Comparison of ENCODE assay signal across 8 cellular contexts in genomic region chr5:109691248-109691574, GRCh38. TPM values are rescaled to one million over a fixed set of nuclear protein-coding genes. Genes with fewer than 3 reads are reported as not detected.
DNase-seq lines count a peak whose midpoint lies in the region; ATAC-seq, FAIRE-seq and TF ChIP-seq lines count a peak whose summit lies in the region.

No MANE protein-coding gene starts in this region.

- TF ChIP-seq POLR2A in endothelial cell of umbilical vein (IDR thresholded peaks at IDR 0.05; ENCODE audit: low read depth, low read length), result no peak

- no peaks in the 10 kb centered on the region for H3K9me1 ChIP-seq in endothelial cell of umbilical vein (replicated peaks; ENCODE audit: control insufficient read depth, extremely low read depth, insufficient read depth, low read length)

- H3K79me2 ChIP-seq in endothelial cell of umbilical vein (ENCODE audit: control insufficient read depth, insufficient read depth, low read length), result peaks cover 56% of the 10 kb centered on the region
- peaks cover 18% of the 10 kb centered on the region for H3K79me2 ChIP-seq in trophoblast cell (ENCODE audit: control insufficient read depth, insufficient read depth, low read length, poor library complexity)

- no peak overlapping the region for H3K18ac ChIP-seq in trophoblast cell (ENCODE audit: low read length)

- no peak overlapping the region for H4K12ac ChIP-seq in trophoblast cell (ENCODE audit: low read depth, low read length)

- H2BK120ac ChIP-seq in trophoblast cell (ENCODE audit: insufficient read depth, low read length, poor library complexity), result no peak overlapping the region

- no peak overlapping the region for H2BK12ac ChIP-seq in trophoblast cell (ENCODE audit: low read length)

- no peak overlapping the region for H3K23ac ChIP-seq in trophoblast cell (ENCODE audit: low read length)

- H3K9me3 ChIP-seq in endothelial cell of umbilical vein (replicated peaks; ENCODE audit: control insufficient read depth, insufficient read depth, low read length), result no peaks in the 10 kb centered on the region
- peaks cover 1% of the 10 kb centered on the region for H3K9me3 ChIP-seq in trophoblast cell (ENCODE audit: insufficient read depth, low read depth, low read length)

- no peak overlapping the region for H2BK5ac ChIP-seq in trophoblast cell (ENCODE audit: low read depth, low read length, poor library complexity)

- CTCF ChIA-PET in endothelial cell of umbilical vein (lab: Charles Lee), result interaction anchor here (1.0 to 6.7 kb wide), 16 partner anchors 10 to 935 kb away, joined by 3 to 52 read pairs (median 5); no protein-coding TSS in a partner anchor

- no peak for FAIRE-seq in endothelial cell of umbilical vein (lab: Jason Lieb, UNC)

- peak overlapping the region; percentile 79 to 87 (median 83) for H3K4me3 ChIP-seq in endothelial cell of umbilical vein (replicated peaks in 1 of 3; ENCODE audit: insufficient read depth in 1 of 3, low read depth in 1 of 3, low read length in 3 of 3)
- H3K4me3 ChIP-seq in trophoblast cell (ENCODE audit: low read depth, low read length), result peak overlapping the region; percentile 98

- no peak overlapping the region for H2AK5ac ChIP-seq in trophoblast cell (ENCODE audit: low read length)

- DNase-seq in SIG-M5 (lab: John Stamatoyannopoulos, UW) (peak; percentile 15), endothelial cell of umbilical vein (ENCODE audit: low read depth, low spot score) (no peak), trophoblast cell (no peak), AG20443 (ENCODE audit: low spot score) (no peak), NCI-H82 (lab: John Stamatoyannopoulos, UW) (no peak)

- peak overlapping the region; percentile 87 for H3K4me2 ChIP-seq in endothelial cell of umbilical vein (ENCODE audit: insufficient read depth, low read length)
- H3K4me2 ChIP-seq in trophoblast cell (ENCODE audit: low read length), result peak overlapping the region; percentile 71

- BruUV-seq in endothelial cell of umbilical vein (replicated peaks; lab: Mats Ljungman, UMichigan), result TSS peak; percentile 30

- peaks cover 16% of the 10 kb centered on the region for H3K79me1 ChIP-seq in trophoblast cell (ENCODE audit: low read length)

- H4K91ac ChIP-seq in trophoblast cell (ENCODE audit: low read depth, low read length), result no peak overlapping the region

- no peaks in the 10 kb centered on the region for H3K36me3 ChIP-seq in endothelial cell of umbilical vein (ENCODE audit: control insufficient read depth in 2 of 2, extremely low read depth in 1 of 2, insufficient read depth in 2 of 2, low read length in 2 of 2)
- H3K36me3 ChIP-seq in trophoblast cell (ENCODE audit: control insufficient read depth in 1 of 2, insufficient read depth in 2 of 2, low read length in 2 of 2), result no peaks in the 10 kb centered on the region

- no peak overlapping the region for H4K8ac ChIP-seq in trophoblast cell (ENCODE audit: low read depth, low read length)

- peaks cover 2% of the 10 kb centered on the region for H4K20me1 ChIP-seq in endothelial cell of umbilical vein (replicated peaks; ENCODE audit: control insufficient read depth, extremely low read depth, insufficient read depth, low read length)

- H3K4ac ChIP-seq in trophoblast cell (ENCODE audit: low read depth, low read length), result peak overlapping the region; percentile 34

- POLR2A ChIA-PET in endothelial cell of umbilical vein (lab: Charles Lee), result no interaction called here

- ATAC-seq in GM21515 (IDR thresholded peaks at IDR 0.05; ENCODE audit: unreplicated experiment), result peak; percentile 0
- no peak for ATAC-seq in HG03520 (IDR thresholded peaks at IDR 0.05; ENCODE audit: unreplicated experiment)
- no peak for ATAC-seq in GM18868 (IDR thresholded peaks at IDR 0.05; ENCODE audit: unreplicated experiment)

- H3K27ac ChIP-seq in endothelial cell of umbilical vein (ENCODE audit: insufficient read depth, low read depth, low read length), result peak overlapping the region; percentile 81
- no peak overlapping the region for H3K27ac ChIP-seq in trophoblast cell (ENCODE audit: low read depth, low read length)

- intact Hi-C loops in endothelial cell of umbilical vein (cut with micrococcal nuclease), result loop anchor here (2.0 to 10.0 kb wide), 2 partner anchors 88 to 586 kb away; no protein-coding TSS in a partner anchor

- peak overlapping the region; percentile 88 for H2AFZ ChIP-seq in endothelial cell of umbilical vein (ENCODE audit: low read depth, low read length)
- no peak overlapping the region for H2AFZ ChIP-seq in trophoblast cell (ENCODE audit: insufficient read depth, low read length, poor library complexity)

- no CpG with 5 or more reads among the region's 11 CpGs for WGBS in trophoblast cell (ENCODE audit: extremely low coverage, insufficient coverage, insufficient read length)

- no peak overlapping the region for H3K14ac ChIP-seq in trophoblast cell (ENCODE audit: low read length)

- H3K4me1 ChIP-seq in endothelial cell of umbilical vein (ENCODE audit: control insufficient read depth, extremely low read depth, insufficient read depth, low read length), result peaks cover 8% of the 10 kb centered on the region
- peaks cover 5 to 9% of the 10 kb centered on the region in 2 experiments for H3K4me1 ChIP-seq in trophoblast cell (ENCODE audit: control insufficient read depth in 1 of 2, insufficient read depth in 2 of 2, low read length in 2 of 2)

- H3K27me3 ChIP-seq in endothelial cell of umbilical vein (ENCODE audit: control insufficient read depth in 2 of 2, insufficient read depth in 2 of 2, low read length in 2 of 2) (no peaks in the 10 kb centered on the region), trophoblast cell (ENCODE audit: insufficient read depth, low read length) (no peaks in the 10 kb centered on the region)

- dilution Hi-C loops in endothelial cell of umbilical vein (cut with MboI; ENCODE audit: extremely low pct_ligation_motif_present, low sequenced_read_pairs), result no loop called here

- TF ChIP-seq CTCF in endothelial cell of umbilical vein (IDR thresholded peaks at IDR 0.05; ENCODE audit: extremely low read depth in 1 of 2, insufficient read depth in 1 of 2, low read depth in 1 of 2, low read length in 2 of 2), result no peak

- H3K9ac ChIP-seq in endothelial cell of umbilical vein (replicated peaks; ENCODE audit: extremely low read depth, insufficient read depth, low read length), result peak overlapping the region; percentile 92
- H3K9ac ChIP-seq in trophoblast cell (ENCODE audit: low read length), result peak overlapping the region; percentile 41

TF ChIP-seq in endothelial cell of umbilical vein, 7 proteins besides CTCF, POLR2A, EP300 and RAD21:
- TF ChIP-seq GATA2 (IDR thresholded peaks at IDR 0.05; ENCODE audit: insufficient read depth, insufficient read length, low read depth, low read length) (no peak), JUN (IDR thresholded peaks at IDR 0.05; ENCODE audit: borderline replicate concordance, insufficient read depth, insufficient read length, low read depth) (no peak), MYC (IDR thresholded peaks at IDR 0.05; ENCODE audit: low read depth, low read length) (no peak), MAX (IDR thresholded peaks at IDR 0.05; ENCODE audit: insufficient read depth, insufficient read length) (no peak), FOS (IDR thresholded peaks at IDR 0.05; ENCODE audit: borderline replicate concordance, insufficient read depth, low read length) (no peak), EZH2 (IDR thresholded peaks at IDR 0.05; ENCODE audit: borderline replicate concordance, low read depth, low read length, severe bottlenecking) (no peak), POLR2AphosphoS5 (IDR thresholded peaks at IDR 0.05; ENCODE audit: insufficient read depth, low read depth, low read length) (no peak)
TF ChIP-seq in endothelial cell of umbilical vein: peak in this region for 0.

RNA-seq across cellular contexts. Expression of gene MAN2A1, which starts 1.5 kb away (rescaled TPM):
- 47.6 and 54.8 TPM in 2 replicates for total RNA-seq in endothelial cell of umbilical vein
- polyA plus RNA-seq in endothelial cell of umbilical vein, result 16.2 and 20.8 TPM in 2 replicates
- 16.7 TPM in 2 replicates for polyA plus RNA-seq in endothelial cell of umbilical vein (2011; cell fraction: cytosol; rRNA removed)
- 32.0 and 40.9 TPM in 2 replicates for polyA plus RNA-seq in endothelial cell of umbilical vein (2011; cell fraction: nucleus; rRNA removed)
- polyA plus RNA-seq in endothelial cell of umbilical vein (2012), result 44.0 and 50.6 TPM in 2 replicates
- polyA minus RNA-seq in endothelial cell of umbilical vein, result 64.5 and 69.5 TPM in 2 replicates
- polyA minus RNA-seq in endothelial cell of umbilical vein (2011; cell fraction: cytosol; rRNA and poly(A)+ RNA removed), result 24.4 TPM
- 94.2 and 133 TPM in 2 replicates for polyA minus RNA-seq in endothelial cell of umbilical vein (2011; cell fraction: nucleus; rRNA and poly(A)+ RNA removed)
- 61.9 and 66.5 TPM in 2 replicates for polyA plus RNA-seq in trophoblast cell (2013)
